1 cellular context compared by ENCODE assay signal in genomic region chr1:21216835-21217811, GRCh38.
TF ChIP-seq lines count a peak whose summit lies in the region.

No MANE protein-coding gene starts in this region.

TF ChIP-seq in GM23338, 12 proteins besides CTCF, POLR2A, EP300 and RAD21 (continued from another document):
- TF ChIP-seq REST (IDR thresholded peaks at IDR 0.05; ENCODE audit: unreplicated experiment): no peak
- no peak for TF ChIP-seq ZNF331 (CRISPR knock-in tag; IDR thresholded peaks at IDR 0.05; ENCODE audit: low read depth)
- TF ChIP-seq NANOG (IDR thresholded peaks at IDR 0.05; ENCODE audit: borderline replicate concordance): no peak
- no peak for TF ChIP-seq STAT1 (IDR thresholded peaks at IDR 0.05; ENCODE audit: unreplicated experiment)
- TF ChIP-seq ZNF114 (CRISPR knock-in tag; IDR thresholded peaks at IDR 0.05): no peak
